ENCODE assay signal across 18 cellular contexts in the genomic region with DNA sequence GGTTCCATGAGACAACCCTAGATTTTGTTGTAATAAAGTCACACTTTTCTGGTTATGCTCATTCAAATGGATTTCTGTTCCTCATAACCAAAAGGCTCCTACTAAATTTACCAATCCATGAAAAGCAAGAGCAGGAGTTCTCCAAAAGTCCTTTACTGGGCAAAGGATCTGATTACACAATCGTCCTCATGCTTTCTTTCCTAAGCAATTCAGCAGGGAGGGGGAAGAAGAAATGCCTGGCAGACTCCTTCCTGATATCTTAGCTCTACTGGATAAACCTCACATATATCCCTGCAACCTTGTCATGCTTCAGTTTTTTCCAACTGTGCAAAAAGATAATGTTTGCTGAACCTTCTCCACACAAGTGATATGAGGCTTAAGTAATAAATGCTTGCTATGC.
DNase-seq lines count a peak whose midpoint lies in the region; ATAC-seq and TF ChIP-seq lines count a peak whose summit lies in the region.
"Had no signal": no experiment of that assay in that cellular context is flagged by ENCODE, and none has a peak within 500 bp of the region (broad histone marks: within the 10 kb centered on the region; RNA-seq: fewer than 3 reads in every experiment).

No MANE protein-coding gene starts in this region.

- no peak for ATAC-seq in HG03521 (IDR thresholded peaks at IDR 0.05; ENCODE audit: unreplicated experiment)
- no peak for ATAC-seq in GM18868 (IDR thresholded peaks at IDR 0.05; ENCODE audit: unreplicated experiment)
- ATAC-seq: gastrocnemius medialis, natural killer cell had no signal

- H3K23me2 ChIP-seq in H9 (ENCODE audit: insufficient read length, low read depth, low read length, poor library complexity, severe bottlenecking) = no peaks in the 10 kb centered on the region

- no peak overlapping the region for H3K56ac ChIP-seq in H9 (ENCODE audit: insufficient read length, low read depth, low read length)

- no peak overlapping the region for H3K18ac ChIP-seq in H9 (ENCODE audit: insufficient read length, low read depth, low read length)

- H3K14ac ChIP-seq in H9 (ENCODE audit: insufficient read depth, low read length) = no peak overlapping the region

- H2AK5ac ChIP-seq in H9 (ENCODE audit: insufficient read length, low read length) = no peak overlapping the region

- H3K27me3 ChIP-seq in H9 (ENCODE audit: insufficient read depth, low read length) (no peaks in the 10 kb centered on the region), transverse colon (peaks cover 7% of the 10 kb centered on the region)
- H3K27me3 ChIP-seq: gastrocnemius medialis had no signal

- no peak for TF ChIP-seq POLR2A in transverse colon (IDR thresholded peaks at IDR 0.05)

- no peak overlapping the region for H3K4me2 ChIP-seq in H9 (ENCODE audit: insufficient read depth, insufficient read length, low read length)
- H3K4me2 ChIP-seq: KMS-11 had no signal

- TF ChIP-seq EP300 in transverse colon (IDR thresholded peaks at IDR 0.05; ENCODE audit: low read depth) = no peak

- H3K79me2 ChIP-seq in H9 (ENCODE audit: insufficient read depth, low read length) = no peaks in the 10 kb centered on the region

- WGBS in H9 (ENCODE audit: extremely low coverage, insufficient read length, low lambda C conversion rate) = no CpG with 5 or more reads among the region's 1 CpG
- WGBS in transverse colon (ENCODE audit: low coverage in 1 of 2), 2 donors = 0 to 5% methylated on average over 1 of the region's 1 CpG

- no peak overlapping the region for H3K27ac ChIP-seq in H9 (ENCODE audit: insufficient read length, low read depth, low read length)
- no peak overlapping the region for H3K27ac ChIP-seq in transverse colon
- H3K27ac ChIP-seq: gastrocnemius medialis, KMS-11 had no signal

- peaks cover 0 to 4% (median 0%) of the 10 kb centered on the region in 3 experiments; a peak in 2 of 7 replicates for H3K36me3 Mint-ChIP-seq in H9 (ENCODE audit: insufficient read depth in 1 of 3, low read depth in 3 of 3)
- H3K36me3 Mint-ChIP-seq: activated naive CD8-positive, alpha-beta T cell treated with anti-CD3 and anti-CD28 coated beads, Interleukin-2, amount 10 ng/mL, durations not matched to agents 7 days and 5 days had no signal

- TF ChIP-seq CTCF in AG04449 (IDR thresholded peaks at IDR 0.05; ENCODE audit: insufficient read depth, low read length, missing control alignments) = no peak
- no peak for TF ChIP-seq CTCF in H9 (conservative IDR thresholded peaks at IDR 0.05)
- TF ChIP-seq CTCF in cardiac fibroblast (IDR thresholded peaks at IDR 0.05; ENCODE audit: low read depth, low read length) = no peak
- TF ChIP-seq CTCF in transverse colon (IDR thresholded peaks at IDR 0.05) = no peak

- no peaks in the 10 kb centered on the region for H3K79me1 ChIP-seq in H9 (ENCODE audit: insufficient read depth, low read depth, low read length, poor library complexity, severe bottlenecking)

- H3K27ac Mint-ChIP-seq in H9 = no peak overlapping the region
- H3K27ac Mint-ChIP-seq: activated CD4-positive, alpha-beta memory T cell treated with anti-CD3 and anti-CD28 coated beads for 36 hours; activated naive CD8-positive, alpha-beta T cell treated with anti-CD3 and anti-CD28 coated beads, Interleukin-2, amount 10 ng/mL, durations not matched to agents 7 days and 5 days; natural killer cell had no signal

- no peaks in the 10 kb centered on the region for H3K27me3 Mint-ChIP-seq in H9 (ENCODE audit: low read depth)

- CTCF ChIA-PET in AG04449 (lab: Yijun Ruan, JAX) = interaction anchor here (1.1 kb wide), 1 partner anchor 50 kb away, joined by 4 read pairs; no protein-coding TSS in a partner anchor

- H3K23ac ChIP-seq in H9 (ENCODE audit: insufficient read length, low read depth, low read length) = no peak overlapping the region

- no peak overlapping the region for H3K4me3 ChIP-seq in AG04449 (ENCODE audit: low read depth, low read length)
- H3K4me3 ChIP-seq in cardiac fibroblast (replicated peaks in 1 of 2; ENCODE audit: low read depth in 2 of 2, low read length in 2 of 2) = no peak overlapping the region
- no peak overlapping the region for H3K4me3 ChIP-seq in transverse colon
- H3K4me3 ChIP-seq: gastrocnemius medialis had no signal

- H3K9me3 ChIP-seq in H9 (ENCODE audit: control insufficient read depth, low read depth, low read length) (no peaks in the 10 kb centered on the region), transverse colon (peaks cover 0 to 9% of the 10 kb centered on the region in 2 donors)

- H2BK5ac ChIP-seq in H9 (ENCODE audit: insufficient read length, low read length) = no peak overlapping the region

- H3K4ac ChIP-seq in H9 (ENCODE audit: low read depth, low read length) = no peak overlapping the region

- no peak overlapping the region for H2BK15ac ChIP-seq in H9 (ENCODE audit: low read depth, low read length)

- no peaks in the 10 kb centered on the region for H3K36me3 ChIP-seq in transverse colon
- H3K36me3 ChIP-seq: gastrocnemius medialis had no signal

- no peak overlapping the region for H3K4me3 Mint-ChIP-seq in H9
- H3K4me3 Mint-ChIP-seq: activated CD4-positive, alpha-beta memory T cell treated with anti-CD3 and anti-CD28 coated beads for 36 hours; activated naive CD8-positive, alpha-beta T cell treated with anti-CD3 and anti-CD28 coated beads, Interleukin-2, amount 10 ng/mL, durations not matched to agents 7 days and 5 days; natural killer cell had no signal

- H3K4me1 Mint-ChIP-seq in H9 = peaks cover 14 to 15% of the 10 kb centered on the region in 2 experiments

- DNase-seq in AG04449 (ENCODE audit: low read depth, low spot score) = peak; percentile 2
- DNase-seq in H9 = no peak
- DNase-seq in cardiac fibroblast (ENCODE audit: low read depth in 2 of 2) = peak; percentile 16 to 55
- DNase-seq in left kidney (ENCODE audit: low read depth, low spot score) = peak; percentile 1
- DNase-seq in anterior cingulate cortex (lab: John Stamatoyannopoulos, UW) = no peak
- no peak for DNase-seq in transverse colon
- DNase-seq: activated CD4-positive, alpha-beta memory T cell treated with anti-CD3 and anti-CD28 coated beads for 36 hours; activated naive CD8-positive, alpha-beta T cell treated with anti-CD3 and anti-CD28 coated beads, Interleukin-2, amount 10 ng/mL, durations not matched to agents 7 days and 5 days; Caco-2; caudate nucleus; effector CD4-positive, alpha-beta T cell; gastrocnemius medialis; natural killer cell; NCI-H146; NCI-H526 had no signal

- no peaks in the 10 kb centered on the region for H4K20me1 ChIP-seq in H9 (ENCODE audit: control insufficient read depth, insufficient read depth, insufficient read length)

- in situ Hi-C loops in transverse colon (cut with MboI; ENCODE audit: low pct_ligation_motif_present in 1 of 4, low pct_unique_long_range_greater_than_20kb in 1 of 4, low sequenced_read_pairs in 3 of 4) = no loop called here

- intact Hi-C loops in transverse colon (cut with DNase I; ENCODE audit: low total_unique reads) = no loop called here

- H4K5ac ChIP-seq in H9 (ENCODE audit: insufficient read length, low read depth, low read length) = no peak overlapping the region

- H3K9me3 Mint-ChIP-seq in H9 = peaks cover 4 to 10% of the 10 kb centered on the region in 2 experiments; a peak in 3 of 5 replicates

- no peak overlapping the region for H4K8ac ChIP-seq in H9 (replicated peaks; ENCODE audit: insufficient read length, low read depth, low read length)

- no peak overlapping the region for H3T11ph ChIP-seq in H9 (ENCODE audit: low read length)

- no peak overlapping the region for H2BK120ac ChIP-seq in H9 (ENCODE audit: low read depth, low read length, poor library complexity, severe bottlenecking)

- peak overlapping the region; percentile 29 for H2AFZ ChIP-seq in H9 (ENCODE audit: low read length)

- H3K4me1 ChIP-seq in H9 (ENCODE audit: insufficient read depth, low read length) (no peaks in the 10 kb centered on the region; the same call in 1 of the 2 replicates), transverse colon (peaks cover 0 to 5% (median 2%) of the 10 kb centered on the region in 4 donors)

- H3K9ac ChIP-seq in H9 (ENCODE audit: extremely low read depth, insufficient read length, low read length) = no peak overlapping the region
- H3K9ac ChIP-seq: KMS-11 had no signal

- H2BK20ac ChIP-seq in H9 (ENCODE audit: low read depth, low read length, poor library complexity, severe bottlenecking) = no peak overlapping the region

- no peak overlapping the region for H2BK12ac ChIP-seq in H9 (ENCODE audit: insufficient read length, low read depth, low read length)

- no peak overlapping the region for H4K91ac ChIP-seq in H9 (ENCODE audit: insufficient read length, low read depth, low read length)

- POLR2A ChIA-PET in AG04449 (lab: Yijun Ruan, JAX) = no interaction called here

Comparison
In these comparisons a context has a peak if more than half of its experiments do, and no peak if none do; other contexts are left out.
1. DNase-seq: peak in AG04449 (single experiment), cardiac fibroblast (2 of 2) and left kidney (single experiment); none in H9 (single experiment), anterior cingulate cortex (0 of 58) and transverse colon (single experiment).